Comparison of ENCODE assay signal across 20 cellular contexts in genomic region chr6:77324851-77325250, GRCh38.
DNase-seq lines count a peak whose midpoint lies in the region; ATAC-seq and TF ChIP-seq lines count a peak whose summit lies in the region.
"Had no signal": no experiment of that assay in that cellular context is flagged by ENCODE, and none has a peak within 500 bp of the region (broad histone marks: within the 10 kb centered on the region; RNA-seq: fewer than 3 reads in every experiment).

No MANE protein-coding gene starts in this region.

- 0 out of 2 replicates have a peak overlapping the region, but pooled peaks have one; percentile 2 for H2AFZ ChIP-seq in SK-N-SH (ENCODE audit: low read depth)

- intact Hi-C loops in left ventricle myocardium inferior (cut with micrococcal nuclease) = no loop called here

- CTCF ChIA-PET in SK-N-SH (lab: Yijun Ruan, JAX) = no interaction called here

- DNase-seq in SK-N-SH (no peak), fibroblast of peridontal ligament (ENCODE audit: extremely low read depth) (peak; percentile 48), left ventricle myocardium inferior (no peak), thoracic aorta (ENCODE audit: low spot score) (no peak), mucosa of gallbladder (ENCODE audit: low spot score) (no peak)
- no peak for DNase-seq in activated CD4-positive, alpha-beta T cell treated with anti-CD3 and anti-CD28 coated beads for 4 hours
- DNase-seq: BE2C; CD4-positive, CD25-positive, alpha-beta regulatory T cell; COR-L47; NCI-H1105; NCI-H1694; NCI-H2081 treated with DMSO at 0.1 percent for 48 hours; NCI-H510A; NCI-H748 treated with DMSO at 0.1 percent for 48 hours; NK-92 treated with Interleukin-12 subunit alpha and Interleukin-12 subunit beta, amount 100 ng/mL, for 24 hours; SHP77 had no signal

- no peaks in the 10 kb centered on the region for H4K20me1 ChIP-seq in SK-N-SH (ENCODE audit: insufficient read depth)

- H3K79me2 ChIP-seq in SK-N-SH (ENCODE audit: insufficient read depth) = no peaks in the 10 kb centered on the region

- H3K4me3 ChIP-seq in SK-N-SH (ENCODE audit: low read depth in 2 of 2, low read length in 1 of 2) (no peak overlapping the region), left ventricle myocardium inferior (no peak overlapping the region), thoracic aorta (no peak overlapping the region)
- H3K4me3 ChIP-seq: K562 had no signal

- H3K36me3 ChIP-seq in SK-N-SH (replicated peaks in 1 of 2; ENCODE audit: control insufficient read depth in 1 of 2, insufficient read depth in 2 of 2, low read length in 1 of 2) = no peaks in the 10 kb centered on the region
- no peaks in the 10 kb centered on the region for H3K36me3 ChIP-seq in left ventricle myocardium inferior
- H3K36me3 ChIP-seq in thoracic aorta = no peaks in the 10 kb centered on the region
- H3K36me3 ChIP-seq: BE2C had no signal

- TF ChIP-seq RAD21 in SK-N-SH (IDR thresholded peaks at IDR 0.05; ENCODE audit: low read length) = no peak

- H3K9me3 ChIP-seq in SK-N-SH (no peaks in the 10 kb centered on the region; the same call in 1 of the 2 replicates), left ventricle myocardium inferior (replicated peaks) (no peaks in the 10 kb centered on the region), thoracic aorta (no peaks in the 10 kb centered on the region)
- H3K9me3 ChIP-seq: BE2C had no signal

- H3K27ac ChIP-seq in SK-N-SH (ENCODE audit: low read depth in 2 of 2, low read length in 1 of 2) = no peak overlapping the region
- H3K27ac ChIP-seq in left ventricle myocardium inferior (replicated peaks) = peak overlapping the region; percentile 5
- peak overlapping the region in 1 of 2 donors; percentile 32 for H3K27ac ChIP-seq in thoracic aorta
- H3K27ac ChIP-seq: 22Rv1 had no signal

- peaks cover 4% of the 10 kb centered on the region for H3F3A ChIP-seq in SK-N-SH (replicated peaks; ENCODE audit: insufficient read depth)

- POLR2A ChIA-PET in SK-N-SH (lab: Yijun Ruan, JAX) = no interaction called here

- H3K9ac ChIP-seq in SK-N-SH = no peak overlapping the region

- no peaks in the 10 kb centered on the region for H3K4me1 ChIP-seq in SK-N-SH (ENCODE audit: control insufficient read depth in 1 of 2, insufficient read depth in 2 of 2, low read depth in 1 of 2, low read length in 1 of 2)
- no peaks in the 10 kb centered on the region for H3K4me1 ChIP-seq in left ventricle myocardium inferior
- H3K4me1 ChIP-seq in thoracic aorta (ENCODE audit: control insufficient read depth in 1 of 2, low read depth in 2 of 2) = peaks cover 0 to 8% of the 10 kb centered on the region in 2 donors
- H3K4me1 ChIP-seq: BE2C had no signal

- H3K4me2 ChIP-seq in SK-N-SH = no peak overlapping the region

- WGBS in SK-N-SH (ENCODE audit: low lambda C conversion rate) = 80% methylated on average over 1 of the region's 1 CpG

- ATAC-seq in SK-N-SH treated with all-trans-retinoic acid at 6 μM for 48 hours = no peak
- ATAC-seq in thoracic aorta (ENCODE audit: insufficient number of reproducible peaks, low FRiP score, low read depth) = peak; percentile 54
- ATAC-seq in GM18868 (IDR thresholded peaks at IDR 0.05; ENCODE audit: unreplicated experiment) = no peak
- ATAC-seq: K562 had no signal

- no peak for TF ChIP-seq EP300 in SK-N-SH (IDR thresholded peaks at IDR 0.05; ENCODE audit: borderline replicate concordance in 1 of 2, low read depth in 1 of 2, low read length in 1 of 2)

- H3K9me2 ChIP-seq in SK-N-SH = no peaks in the 10 kb centered on the region; the same call in 1 of the 2 replicates

- TF ChIP-seq CTCF in SK-N-SH (IDR thresholded peaks at IDR 0.05) (no peak), left ventricle myocardium inferior (IDR thresholded peaks at IDR 0.05; ENCODE audit: borderline replicate concordance) (no peak), thoracic aorta (IDR thresholded peaks at IDR 0.05) (no peak)

- H3K27me3 ChIP-seq in SK-N-SH (ENCODE audit: insufficient read depth) (no peaks in the 10 kb centered on the region), left ventricle myocardium inferior (ENCODE audit: low read depth) (no peaks in the 10 kb centered on the region), thoracic aorta (replicated peaks; ENCODE audit: insufficient read depth) (no peaks in the 10 kb centered on the region)
- H3K27me3 ChIP-seq: BE2C had no signal

TF ChIP-seq in SK-N-SH, 30 proteins besides CTCF, POLR2A, EP300 and RAD21 (continues in another document):
- TF ChIP-seq MEF2A (IDR thresholded peaks at IDR 0.05; ENCODE audit: borderline replicate concordance, low read depth) (no peak), USF2 (IDR thresholded peaks at IDR 0.05; ENCODE audit: borderline replicate concordance, low read depth, low read length) (no peak), NFIC (IDR thresholded peaks at IDR 0.05; ENCODE audit: borderline replicate concordance) (no peak), FOSL2 (IDR thresholded peaks at IDR 0.05; ENCODE audit: borderline replicate concordance, low read depth) (no peak), IRF3 (IDR thresholded peaks at IDR 0.05; ENCODE audit: low read depth, low read length) (no peak), GABPA (IDR thresholded peaks at IDR 0.05; ENCODE audit: low read depth) (no peak), ELF1 (IDR thresholded peaks at IDR 0.05) (no peak), RFX5 (IDR thresholded peaks at IDR 0.05; ENCODE audit: low read length) (no peak)

TF ChIP-seq in SK-N-SH treated with all-trans-retinoic acid at 6 μM for 48 hours, 23 proteins besides CTCF, POLR2A, EP300 and RAD21:
- TF ChIP-seq BACH2 (CRISPR knock-in tag; IDR thresholded peaks at IDR 0.05; ENCODE audit: borderline replicate concordance) = no peak
- no peak for TF ChIP-seq ZFP30 (CRISPR knock-in tag; IDR thresholded peaks at IDR 0.05)
- TF ChIP-seq ZNF565 (CRISPR knock-in tag; conservative IDR thresholded peaks at IDR 0.05; ENCODE audit: low read depth) = no peak
- no peak for TF ChIP-seq RARB (CRISPR knock-in tag; IDR thresholded peaks at IDR 0.05)
- no peak for TF ChIP-seq ZFP3 (CRISPR knock-in tag; IDR thresholded peaks at IDR 0.05)
- TF ChIP-seq, protein P1, sequence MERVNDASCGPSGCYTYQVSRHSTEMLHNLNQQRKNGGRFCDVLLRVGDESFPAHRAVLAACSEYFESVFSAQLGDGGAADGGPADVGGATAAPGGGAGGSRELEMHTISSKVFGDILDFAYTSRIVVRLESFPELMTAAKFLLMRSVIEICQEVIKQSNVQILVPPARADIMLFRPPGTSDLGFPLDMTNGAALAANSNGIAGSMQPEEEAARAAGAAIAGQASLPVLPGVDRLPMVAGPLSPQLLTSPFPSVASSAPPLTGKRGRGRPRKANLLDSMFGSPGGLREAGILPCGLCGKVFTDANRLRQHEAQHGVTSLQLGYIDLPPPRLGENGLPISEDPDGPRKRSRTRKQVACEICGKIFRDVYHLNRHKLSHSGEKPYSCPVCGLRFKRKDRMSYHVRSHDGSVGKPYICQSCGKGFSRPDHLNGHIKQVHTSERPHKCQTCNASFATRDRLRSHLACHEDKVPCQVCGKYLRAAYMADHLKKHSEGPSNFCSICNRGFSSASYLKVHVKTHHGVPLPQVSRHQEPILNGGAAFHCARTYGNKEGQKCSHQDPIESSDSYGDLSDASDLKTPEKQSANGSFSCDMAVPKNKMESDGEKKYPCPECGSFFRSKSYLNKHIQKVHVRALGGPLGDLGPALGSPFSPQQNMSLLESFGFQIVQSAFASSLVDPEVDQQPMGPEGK (CRISPR knock-in tag; IDR thresholded peaks at IDR 0.05; ENCODE audit: borderline replicate concordance) = no peak
- no peak for TF ChIP-seq CSDC2 (CRISPR knock-in tag; IDR thresholded peaks at IDR 0.05)
